ENCODE assay signal across 10 cellular contexts in genomic region chr12:104576980-104577925, GRCh38.
DNase-seq lines count a peak whose midpoint lies in the region; ATAC-seq and TF ChIP-seq lines count a peak whose summit lies in the region.
"Had no signal": no experiment of that assay in that cellular context is flagged by ENCODE, and none has a peak within 500 bp of the region (broad histone marks: within the 10 kb centered on the region; RNA-seq: fewer than 3 reads in every experiment).

No MANE protein-coding gene starts in this region.

- intact Hi-C loops in activated CD4-positive, alpha-beta memory T cell treated with anti-CD3 and anti-CD28 coated beads for 36 hours (cut with micrococcal nuclease) = loop anchor here (1.0 kb wide), 1 partner anchor 8 kb away; no protein-coding TSS in a partner anchor
- intact Hi-C loops in MCF 10A (cut with micrococcal nuclease) = loop anchor here (5.0 kb wide), 1 partner anchor 120 kb away; the partner anchor contains the start of gene CHST11

- peaks cover 9% of the 10 kb centered on the region for H3K36me3 Mint-ChIP-seq in activated CD4-positive, alpha-beta memory T cell treated with anti-CD3 and anti-CD28 coated beads for 36 hours
- H3K36me3 Mint-ChIP-seq in activated CD4-positive, alpha-beta memory T cell treated with anti-CD3 and anti-CD28 coated beads, Interleukin-2, amount 10 ng/mL, durations not matched to agents 7 days and 5 days (ENCODE audit: low read depth) = peaks cover 44% of the 10 kb centered on the region
- H3K36me3 Mint-ChIP-seq in brain (peaks cover 17% of the 10 kb centered on the region), osteocyte (ENCODE audit: unreplicated experiment) (peaks cover 3% of the 10 kb centered on the region), MCF 10A (ENCODE audit: insufficient read depth, unreplicated experiment) (no peaks in the 10 kb centered on the region)

- peaks cover 69% of the 10 kb centered on the region for H3K4me1 Mint-ChIP-seq in activated CD4-positive, alpha-beta memory T cell treated with anti-CD3 and anti-CD28 coated beads for 36 hours (ENCODE audit: low read depth)
- peaks cover 80% of the 10 kb centered on the region for H3K4me1 Mint-ChIP-seq in activated CD4-positive, alpha-beta memory T cell treated with anti-CD3 and anti-CD28 coated beads, Interleukin-2, amount 10 ng/mL, durations not matched to agents 7 days and 5 days
- H3K4me1 Mint-ChIP-seq in brain (peaks cover 29% of the 10 kb centered on the region), osteocyte (ENCODE audit: unreplicated experiment) (peaks cover 17% of the 10 kb centered on the region), MCF 10A (ENCODE audit: insufficient read depth, unreplicated experiment) (peaks cover 8% of the 10 kb centered on the region)

- peak; percentile 26 for DNase-seq in activated CD4-positive, alpha-beta memory T cell treated with anti-CD3 and anti-CD28 coated beads for 36 hours
- DNase-seq in activated CD4-positive, alpha-beta memory T cell treated with anti-CD3 and anti-CD28 coated beads, Interleukin-2, amount 10 ng/mL, durations not matched to agents 7 days and 5 days = no peak
- DNase-seq in LHCN-M2 (ENCODE audit: low read depth) (peak; percentile 58), osteocyte (ENCODE audit: extremely low spot score, unreplicated experiment) (no peak), HT-29 (ENCODE audit: low spot score) (no peak), MCF 10A (ENCODE audit: unreplicated experiment) (no peak)
- DNase-seq: NCI-H1694 treated with DMSO at 0.1 percent for 48 hours, transverse colon had no signal

- ATAC-seq in GM18520 (IDR thresholded peaks at IDR 0.05; ENCODE audit: unreplicated experiment) = no peak

- peak overlapping the region; percentile 34 for H3K27ac Mint-ChIP-seq in activated CD4-positive, alpha-beta memory T cell treated with anti-CD3 and anti-CD28 coated beads for 36 hours
- H3K27ac Mint-ChIP-seq in activated CD4-positive, alpha-beta memory T cell treated with anti-CD3 and anti-CD28 coated beads, Interleukin-2, amount 10 ng/mL, durations not matched to agents 7 days and 5 days = no peak overlapping the region
- H3K27ac Mint-ChIP-seq in brain (peak overlapping the region in 3 of 5 experiments; percentile 26 to 60 (median 42)), osteocyte (ENCODE audit: unreplicated experiment) (peak overlapping the region; percentile 20), MCF 10A (ENCODE audit: low read depth, unreplicated experiment) (no peak overlapping the region)

- BruUV-seq in MCF 10A (replicated peaks; lab: Mats Ljungman, UMichigan) = no TSS peak

- POLR2A ChIA-PET in activated CD4-positive, alpha-beta memory T cell treated with anti-CD3 and anti-CD28 coated beads for 36 hours (lab: Charles Lee) = no interaction called here
- POLR2A ChIA-PET in activated CD4-positive, alpha-beta memory T cell treated with anti-CD3 and anti-CD28 coated beads, Interleukin-2, amount 10 ng/mL, durations not matched to agents 7 days and 5 days (lab: Charles Lee) = interaction anchor here (0.9 kb wide), 1 partner anchor 8 kb away, joined by 3 read pairs; no protein-coding TSS in a partner anchor
- POLR2A ChIA-PET in MCF 10A (lab: Yijun Ruan, JAX) = no interaction called here

- TF ChIP-seq CTCF in brain (conservative IDR thresholded peaks at IDR 0.05) (no peak), osteocyte (IDR thresholded peaks at IDR 0.05) (no peak), MCF 10A (IDR thresholded peaks at IDR 0.05; ENCODE audit: unreplicated experiment) (no peak)

- peaks cover 5% of the 10 kb centered on the region for H3K9me3 Mint-ChIP-seq in activated CD4-positive, alpha-beta memory T cell treated with anti-CD3 and anti-CD28 coated beads for 36 hours
- H3K9me3 Mint-ChIP-seq in activated CD4-positive, alpha-beta memory T cell treated with anti-CD3 and anti-CD28 coated beads, Interleukin-2, amount 10 ng/mL, durations not matched to agents 7 days and 5 days = peaks cover 3% of the 10 kb centered on the region
- peaks cover 3 to 16% (median 10%) of the 10 kb centered on the region in 5 experiments for H3K9me3 Mint-ChIP-seq in brain
- no peaks in the 10 kb centered on the region for H3K9me3 Mint-ChIP-seq in osteocyte (ENCODE audit: unreplicated experiment)
- H3K9me3 Mint-ChIP-seq in MCF 10A (ENCODE audit: unreplicated experiment) = no peaks in the 10 kb centered on the region

- H3K27me3 Mint-ChIP-seq in activated CD4-positive, alpha-beta memory T cell treated with anti-CD3 and anti-CD28 coated beads for 36 hours = no peaks in the 10 kb centered on the region
- no peaks in the 10 kb centered on the region for H3K27me3 Mint-ChIP-seq in activated CD4-positive, alpha-beta memory T cell treated with anti-CD3 and anti-CD28 coated beads, Interleukin-2, amount 10 ng/mL, durations not matched to agents 7 days and 5 days
- H3K27me3 Mint-ChIP-seq in brain (peaks cover 7% of the 10 kb centered on the region), osteocyte (ENCODE audit: unreplicated experiment) (no peaks in the 10 kb centered on the region), MCF 10A (ENCODE audit: insufficient read depth, unreplicated experiment) (no peaks in the 10 kb centered on the region)

- H3K4me3 Mint-ChIP-seq in activated CD4-positive, alpha-beta memory T cell treated with anti-CD3 and anti-CD28 coated beads for 36 hours = no peak overlapping the region
- H3K4me3 Mint-ChIP-seq in activated CD4-positive, alpha-beta memory T cell treated with anti-CD3 and anti-CD28 coated beads, Interleukin-2, amount 10 ng/mL, durations not matched to agents 7 days and 5 days = no peak overlapping the region
- no peak overlapping the region for H3K4me3 Mint-ChIP-seq in brain
- H3K4me3 Mint-ChIP-seq in osteocyte (ENCODE audit: unreplicated experiment) = no peak overlapping the region
- H3K4me3 Mint-ChIP-seq in MCF 10A (ENCODE audit: unreplicated experiment) = no peak overlapping the region

- CTCF ChIA-PET in activated CD4-positive, alpha-beta memory T cell treated with anti-CD3 and anti-CD28 coated beads for 36 hours (lab: Charles Lee) = no interaction called here
- CTCF ChIA-PET in activated CD4-positive, alpha-beta memory T cell treated with anti-CD3 and anti-CD28 coated beads, Interleukin-2, amount 10 ng/mL, durations not matched to agents 7 days and 5 days (lab: Charles Lee) = no interaction called here
- CTCF ChIA-PET in MCF 10A (lab: Yijun Ruan, JAX) = no interaction called here

Comparison
In these comparisons a context has a peak if more than half of its experiments do, and no peak if none do; other contexts are left out.
1. DNase-seq: peak in activated CD4-positive, alpha-beta memory T cell treated with anti-CD3 and anti-CD28 coated beads for 36 hours (single experiment) and LHCN-M2 (single experiment); none in activated CD4-positive, alpha-beta memory T cell treated with anti-CD3 and anti-CD28 coated beads, Interleukin-2, amount 10 ng/mL, durations not matched to agents 7 days and 5 days (single experiment), osteocyte (single experiment), HT-29 (single experiment) and MCF 10A (single experiment).
2. H3K27ac Mint-ChIP-seq: peak in activated CD4-positive, alpha-beta memory T cell treated with anti-CD3 and anti-CD28 coated beads for 36 hours (single experiment), brain (3 of 5) and osteocyte (single experiment); none in activated CD4-positive, alpha-beta memory T cell treated with anti-CD3 and anti-CD28 coated beads, Interleukin-2, amount 10 ng/mL, durations not matched to agents 7 days and 5 days (single experiment) and MCF 10A (single experiment).